Comparison of ENCODE assay signal across 11 cellular contexts in genomic region chrX:63967541-63967940, GRCh38.
A peak's percentile ranks its signal among the peaks of the same experiment; 100 is the strongest.
DNase-seq lines count a peak whose midpoint lies in the region; ATAC-seq and TF ChIP-seq lines count a peak whose summit lies in the region.
"Had no signal": no experiment of that assay in that cellular context is flagged by ENCODE, and none has a peak within 500 bp of the region (broad histone marks: within the 10 kb centered on the region; RNA-seq: fewer than 3 reads in every experiment).

No MANE protein-coding gene starts in this region.

- no peak overlapping the region for H3K4me3 ChIP-seq in brain microvascular endothelial cell (ENCODE audit: low read depth, low read length)
- H3K4me3 ChIP-seq: BLaER1 had no signal

- no peak overlapping the region for H3K27ac ChIP-seq in brain microvascular endothelial cell
- H3K27ac ChIP-seq: BLaER1 had no signal

- no peak for ATAC-seq in GM18870 (IDR thresholded peaks at IDR 0.05; ENCODE audit: unreplicated experiment)

- no peaks in the 10 kb centered on the region for H3K27me3 Mint-ChIP-seq in nephron progenitor cell (ENCODE audit: low read depth, poor library complexity)
- H3K27me3 Mint-ChIP-seq: CD8-positive, alpha-beta memory T cell had no signal

- no peaks in the 10 kb centered on the region for H3K36me3 ChIP-seq in brain microvascular endothelial cell (replicated peaks)
- H3K36me3 ChIP-seq: BLaER1 had no signal

- peak; percentile 50 for DNase-seq in EL
- DNase-seq in HS-27A (ENCODE audit: low read depth), result peak; percentile 54
- DNase-seq in brain microvascular endothelial cell, result peak; percentile 2
- DNase-seq in nephron progenitor cell, result no peak
- no peak for DNase-seq in HPDE6-E6E7 (ENCODE audit: extremely low spot score)
- DNase-seq in NCI-H524 treated with DMSO at 0.1 percent for 48 hours (lab: John Stamatoyannopoulos, UW), result no peak
- DNase-seq: Caco-2; CD8-positive, alpha-beta memory T cell; HCEC 1CT had no signal

- TF ChIP-seq CTCF in brain microvascular endothelial cell (IDR thresholded peaks at IDR 0.05; ENCODE audit: low read depth, low read length, missing control alignments) (no peak), nephron progenitor cell (IDR thresholded peaks at IDR 0.05) (no peak)

- peaks cover 12% of the 10 kb centered on the region for H3K4me1 Mint-ChIP-seq in nephron progenitor cell
- H3K4me1 Mint-ChIP-seq: CD8-positive, alpha-beta memory T cell had no signal

- H3K9me3 Mint-ChIP-seq in nephron progenitor cell, result peaks cover 26% of the 10 kb centered on the region

- H3K4me3 Mint-ChIP-seq in nephron progenitor cell, result no peak overlapping the region
- H3K4me3 Mint-ChIP-seq: CD8-positive, alpha-beta memory T cell had no signal

- no peaks in the 10 kb centered on the region for H3K27me3 ChIP-seq in brain microvascular endothelial cell (replicated peaks)

- H3K36me3 Mint-ChIP-seq in nephron progenitor cell (ENCODE audit: low read depth), result no peaks in the 10 kb centered on the region
- H3K36me3 Mint-ChIP-seq: CD8-positive, alpha-beta memory T cell had no signal

- in situ Hi-C loops in brain microvascular endothelial cell (cut with HindIII; ENCODE audit: low pct_ligation_motif_present, low sequenced_read_pairs), result no loop called here

- H3K27ac Mint-ChIP-seq in nephron progenitor cell, result no peak overlapping the region
- H3K27ac Mint-ChIP-seq: CD8-positive, alpha-beta memory T cell had no signal

Comparison
In these comparisons a context has a peak if more than half of its experiments do, and no peak if none do; other contexts are left out.
1. DNase-seq: peak in EL (single experiment), HS-27A (single experiment) and brain microvascular endothelial cell (single experiment); none in nephron progenitor cell (single experiment), HPDE6-E6E7 (single experiment) and NCI-H524 treated with DMSO at 0.1 percent for 48 hours (single experiment).